8 cellular contexts compared by ENCODE assay signal in genomic region chrX:136694491-136695087, GRCh38. TPM values are rescaled to one million over a fixed set of nuclear protein-coding genes. Genes with fewer than 3 reads are reported as not detected.
DNase-seq lines count a peak whose midpoint lies in the region; ATAC-seq, FAIRE-seq and TF ChIP-seq lines count a peak whose summit lies in the region.

No MANE protein-coding gene starts in this region.

- ATAC-seq in HG02852 (IDR thresholded peaks at IDR 0.05; ENCODE audit: unreplicated experiment) (peak; percentile 69), sciatic nerve (peak; percentile 64), omental fat pad (ENCODE audit: low FRiP score) (no peak)

- peak; percentile 64 for TF ChIP-seq CTCF in GM13977 (IDR thresholded peaks at IDR 0.05; ENCODE audit: extremely low read depth, insufficient read depth, missing control alignments)
- peak; percentile 49 for TF ChIP-seq CTCF in WI38 (IDR thresholded peaks at IDR 0.05; ENCODE audit: low read depth, low read length)
- no peak for TF ChIP-seq CTCF in omental fat pad (IDR thresholded peaks at IDR 0.05)

- H3K4me3 ChIP-seq in WI38 (ENCODE audit: low read depth, low read length) = no peak overlapping the region

- intact Hi-C loops in sciatic nerve (cut with DNase I) = no loop called here

- in situ Hi-C loops in GM13977 (cut with MboI; ENCODE audit: low pct_unique_long_range_greater_than_20kb, low sequenced_read_pairs, unreplicated experiment) = loop anchor here (10.0 kb wide), 1 partner anchor 90 kb away; no protein-coding TSS in a partner anchor

- no peak for FAIRE-seq in frontal cortex (lab: Jason Lieb, UNC)

- peak; percentile 36 for DNase-seq in CD1c-positive myeloid dendritic cell (ENCODE audit: extremely low spot score)
- DNase-seq in GM13977 (ENCODE audit: low spot score) = peak; percentile 51
- DNase-seq in NCI-H146 treated with DMSO at 0.1 percent for 48 hours (lab: John Stamatoyannopoulos, UW; ENCODE audit: unreplicated experiment) = peak; percentile 25
- peak; percentile 8 to 31 for DNase-seq in frontal cortex (ENCODE audit: low spot score in 2 of 2)
- DNase-seq in sciatic nerve (ENCODE audit: low spot score) = no peak
- DNase-seq in omental fat pad (ENCODE audit: low spot score) = no peak

RNA-seq across cellular contexts. Expression of gene CD40LG, which starts 46.6 kb away (rescaled TPM):
- total RNA-seq in frontal cortex (not detected), sciatic nerve (0.31 TPM), omental fat pad (1 to 10 TPM in 1 of 4 donors, under 1 TPM in 2, not detected in 1; 0.36 to 1.4 (median 0.50) TPM)

Comparison
In these comparisons a context has a peak if more than half of its experiments do, and no peak if none do; other contexts are left out.
1. DNase-seq: peak in CD1c-positive myeloid dendritic cell (single experiment), GM13977 (single experiment), NCI-H146 treated with DMSO at 0.1 percent for 48 hours (single experiment) and frontal cortex (2 of 2); none in sciatic nerve (single experiment) and omental fat pad (single experiment).
2. CTCF ChIP-seq: peak in GM13977 (single experiment) and WI38 (single experiment); none in omental fat pad (0 of 3).